In genomic region chr14:104796682-104797081, GRCh38 we compare ENCODE assay signal across 9 cellular contexts. TPM values are rescaled to one million over a fixed set of nuclear protein-coding genes. Genes with fewer than 3 reads are reported as not detected.
DNase-seq lines count a peak whose midpoint lies in the region; ATAC-seq and TF ChIP-seq lines count a peak whose summit lies in the region.
"Had no signal": no experiment of that assay in that cellular context is flagged by ENCODE, and none has a peak within 500 bp of the region (broad histone marks: within the 10 kb centered on the region; RNA-seq: fewer than 3 reads in every experiment).

No MANE protein-coding gene starts in this region.

- 78 to 90% (median 80%) methylated on average over 6 of the region's 6 CpGs for WGBS in psoas muscle, 3 donors

- intact Hi-C loops in CD8-positive, alpha-beta T cell (cut with DNase I, micrococcal nuclease) = loop anchor here (5.0 to 10.0 kb wide), 3 partner anchors 191 to 521 kb away; partner anchors contain the start of genes BTBD6 (in 1 of the 2) and CLBA1 (in 1 of the 2)
- intact Hi-C loops in psoas muscle (cut with DNase I) = loop anchor here in 1 of 2 donors (5.0 kb wide), 1 partner anchor 39 kb away; no protein-coding TSS in a partner anchor

- no peak for ATAC-seq in CD8-positive, alpha-beta T cell
- ATAC-seq in psoas muscle (no peak), GM21367 (IDR thresholded peaks at IDR 0.05; ENCODE audit: unreplicated experiment) (no peak), HG03442 (IDR thresholded peaks at IDR 0.05; ENCODE audit: unreplicated experiment) (no peak)

- H3K27ac ChIP-seq in CD8-positive, alpha-beta T cell (ENCODE audit: low read depth, low read length) = no peak overlapping the region
- no peak overlapping the region for H3K27ac ChIP-seq in duodenal mucosa (ENCODE audit: low read depth, low read length)
- H3K27ac ChIP-seq in psoas muscle = peak overlapping the region; percentile 17

- H3K27ac Mint-ChIP-seq in CD8-positive, alpha-beta T cell = peak overlapping the region; percentile 87
- H3K27ac Mint-ChIP-seq in IgD-negative memory B cell = peak overlapping the region in 2 of 3 donors; percentile 71 to 85

- H3K36me3 Mint-ChIP-seq in CD8-positive, alpha-beta T cell = no peaks in the 10 kb centered on the region
- H3K36me3 Mint-ChIP-seq in IgD-negative memory B cell = no peaks in the 10 kb centered on the region

- H3K27me3 Mint-ChIP-seq in CD8-positive, alpha-beta T cell (ENCODE audit: low read depth) = no peaks in the 10 kb centered on the region
- no peaks in the 10 kb centered on the region for H3K27me3 Mint-ChIP-seq in IgD-negative memory B cell

- peak overlapping the region; percentile 3 to 74 for H3K9ac ChIP-seq in duodenal mucosa (ENCODE audit: low read depth in 1 of 2, low read length in 2 of 2)

- H3K4me3 ChIP-seq in CD8-positive, alpha-beta T cell (ENCODE audit: low read depth, low read length) = no peak overlapping the region
- H3K4me3 ChIP-seq in duodenal mucosa (ENCODE audit: low read depth in 1 of 2, low read length in 2 of 2) = no peak overlapping the region
- H3K4me3 ChIP-seq in psoas muscle = no peak overlapping the region

- H3K9me3 Mint-ChIP-seq in CD8-positive, alpha-beta T cell = no peaks in the 10 kb centered on the region
- H3K9me3 Mint-ChIP-seq in IgD-negative memory B cell = no peaks in the 10 kb centered on the region

- CTCF ChIA-PET in CD8-positive, alpha-beta T cell (lab: Charles Lee) = no interaction called here

- H3K4me3 Mint-ChIP-seq in CD8-positive, alpha-beta T cell = peak overlapping the region; percentile 79
- peak overlapping the region; percentile 66 to 86 (median 78) for H3K4me3 Mint-ChIP-seq in IgD-negative memory B cell

- TF ChIP-seq CTCF in CD8-positive, alpha-beta T cell (IDR thresholded peaks at IDR 0.05) = no peak
- TF ChIP-seq CTCF in psoas muscle (IDR thresholded peaks at IDR 0.05) = no peak

- no peaks in the 10 kb centered on the region for H3K36me3 ChIP-seq in CD8-positive, alpha-beta T cell (ENCODE audit: insufficient read depth, low read length)
- peaks cover 2 to 5% of the 10 kb centered on the region in 2 donors for H3K36me3 ChIP-seq in duodenal mucosa (ENCODE audit: control insufficient read depth in 1 of 2, insufficient read depth in 2 of 2, low read length in 2 of 2)
- peaks cover 0 to 2% of the 10 kb centered on the region in 2 donors for H3K36me3 ChIP-seq in psoas muscle (ENCODE audit: insufficient read depth in 1 of 2, low read depth in 1 of 2)

- peaks cover 46% of the 10 kb centered on the region for H3K4me1 Mint-ChIP-seq in CD8-positive, alpha-beta T cell (ENCODE audit: low read depth)
- H3K4me1 Mint-ChIP-seq in IgD-negative memory B cell = peaks cover 22 to 28% (median 23%) of the 10 kb centered on the region in 3 donors

- H3K9me3 ChIP-seq in CD8-positive, alpha-beta T cell (ENCODE audit: low read length) = no peaks in the 10 kb centered on the region
- H3K9me3 ChIP-seq in duodenal mucosa (ENCODE audit: control insufficient read depth in 1 of 2, low read length in 2 of 2) (no peaks in the 10 kb centered on the region), psoas muscle (no peaks in the 10 kb centered on the region)

- no peaks in the 10 kb centered on the region for H3K27me3 ChIP-seq in CD8-positive, alpha-beta T cell (ENCODE audit: insufficient read depth, low read length)
- H3K27me3 ChIP-seq in duodenal mucosa (ENCODE audit: control insufficient read depth in 1 of 2, insufficient read depth in 2 of 2, low read length in 2 of 2) = no peaks in the 10 kb centered on the region
- no peaks in the 10 kb centered on the region for H3K27me3 ChIP-seq in psoas muscle (ENCODE audit: insufficient read depth in 3 of 3, low read length in 2 of 3)

- DNase-seq in CD8-positive, alpha-beta T cell = no peak
- no peak for DNase-seq in psoas muscle
- no peak for DNase-seq in NCI-H2171 (lab: John Stamatoyannopoulos, UW)
- DNase-seq: NCI-H1048; stimulated activated CD4-positive, alpha-beta T cell treated with anti-CD3 and anti-CD28 coated beads, Interleukin-4, amount 100 ng/mL, for 1 hour had no signal

- POLR2A ChIA-PET in CD8-positive, alpha-beta T cell (lab: Charles Lee) = no interaction called here

- H3K4me1 ChIP-seq in CD8-positive, alpha-beta T cell (ENCODE audit: insufficient read depth, low read length) = peaks cover 42% of the 10 kb centered on the region
- H3K4me1 ChIP-seq in duodenal mucosa (ENCODE audit: control insufficient read depth in 1 of 2, insufficient read depth in 2 of 2, low read length in 2 of 2) (peaks cover 54 to 57% of the 10 kb centered on the region in 2 donors), psoas muscle (peaks cover 37% of the 10 kb centered on the region)

RNA-seq across cellular contexts. Expression of gene AKT1, which starts 1.1 kb away (rescaled TPM):
- total RNA-seq in CD8-positive, alpha-beta T cell = 10 to 100 TPM; 65.7 to 67.7 TPM
- polyA plus RNA-seq in IgD-negative memory B cell (8.2 TPM), psoas muscle (100 to 1,000 TPM in 1 of 3 donors, 10 to 100 TPM in 2; 51.9 to 102 (median 62.0) TPM)
- 10 to 100 TPM; 54.9 to 79.3 (median 60.0) TPM for total RNA-seq in psoas muscle

RNA-seq across cellular contexts. Expression of gene ZBTB42, which starts 4.2 kb away (rescaled TPM):
- total RNA-seq in CD8-positive, alpha-beta T cell = 1 to 10 TPM; 2.0 to 2.3 TPM
- polyA plus RNA-seq in IgD-negative memory B cell (1.0 TPM), psoas muscle (1 to 10 TPM; 4.7 to 6.6 (median 6.2) TPM)
- total RNA-seq in psoas muscle = 1 to 10 TPM; 4.2 to 7.4 (median 5.8) TPM

RNA-seq across cellular contexts. Expression of gene SIVA1, which starts 43.7 kb away (rescaled TPM):
- total RNA-seq in CD8-positive, alpha-beta T cell = 100 to 1,000 TPM; 104 to 115 TPM
- 195 TPM for polyA plus RNA-seq in IgD-negative memory B cell
- total RNA-seq in psoas muscle = 100 to 1,000 TPM in 1 of 4 donors, 10 to 100 TPM in 3; 55.8 to 105 (median 84.5) TPM
- polyA plus RNA-seq in psoas muscle = 100 to 1,000 TPM; 147 to 233 (median 233) TPM
